In the genomic region with DNA sequence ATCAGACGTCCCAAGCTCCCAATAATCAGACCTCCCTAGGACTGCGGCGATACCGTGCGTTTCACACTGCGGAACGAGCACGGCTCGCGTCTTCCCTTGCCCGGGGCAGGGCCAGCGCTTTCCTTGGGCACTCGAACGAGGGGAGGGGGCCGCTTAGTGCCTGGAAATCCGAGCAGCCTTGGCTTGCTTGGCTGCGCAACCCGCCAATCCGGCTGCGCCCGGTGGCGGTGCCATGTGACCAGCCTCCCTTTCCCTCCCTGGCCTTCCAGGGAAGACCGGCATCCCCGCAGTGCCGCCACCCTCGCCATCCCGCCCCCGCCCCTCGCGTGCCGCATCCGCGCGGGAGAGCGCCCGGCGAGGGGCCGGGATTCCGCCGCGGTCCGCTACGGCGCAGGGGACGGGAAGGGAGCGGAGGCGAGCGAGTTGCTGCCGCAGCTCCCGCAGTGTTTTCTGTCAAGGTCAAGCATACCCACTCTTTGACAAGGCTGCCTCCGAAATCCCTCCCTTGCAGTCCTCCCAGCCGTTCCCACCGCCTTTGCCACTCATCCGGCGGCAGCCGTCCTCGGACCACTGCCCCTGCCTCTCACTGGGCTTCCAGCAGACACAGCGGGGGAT, we compare ENCODE assay signal across 8 cellular contexts. TPM values are rescaled to one million over a fixed set of nuclear protein-coding genes. Genes with fewer than 3 reads are reported as not detected.
DNase-seq lines count a peak whose midpoint lies in the region; ATAC-seq and TF ChIP-seq lines count a peak whose summit lies in the region.

No MANE protein-coding gene starts in this region.

- in situ Hi-C loops in KBM-7 (cut with MboI; ENCODE audit: low pct_unique_long_range_greater_than_20kb, low sequenced_read_pairs): no loop called here

- H3K4me3 Mint-ChIP-seq in CD14-positive monocyte (peak overlapping the region; percentile 78 to 94), natural killer cell (no peak overlapping the region)

- peaks cover 11% of the 10 kb centered on the region for H3K4me1 ChIP-seq in foreskin keratinocyte

- H3K36me3 Mint-ChIP-seq in CD14-positive monocyte: peaks cover 9 to 23% of the 10 kb centered on the region in 2 donors
- no peaks in the 10 kb centered on the region for H3K36me3 Mint-ChIP-seq in natural killer cell

- H3K4me3 ChIP-seq in WI38 (ENCODE audit: low read depth, low read length): peak overlapping the region; percentile 62

- intact Hi-C loops in CD14-positive monocyte (cut with micrococcal nuclease): no loop called here
- intact Hi-C loops in natural killer cell (cut with micrococcal nuclease): no loop called here

- no peak for DNase-seq in CD14-positive monocyte (ENCODE audit: low spot score)
- peak; percentile 59 for DNase-seq in M059J (ENCODE audit: low read depth)
- DNase-seq in foreskin keratinocyte: no peak
- DNase-seq in natural killer cell: no peak
- no peak for DNase-seq in KBM-7
- no peak for DNase-seq in stimulated activated naive CD4-positive, alpha-beta T cell treated with Interleukin-2 at 50 U/mL for 16 hours (lab: John Stamatoyannopoulos, UW)

- H3K27me3 Mint-ChIP-seq in CD14-positive monocyte (ENCODE audit: low read depth in 3 of 3) (peaks cover 27 to 30% (median 29%) of the 10 kb centered on the region in 3 donors), natural killer cell (ENCODE audit: low read depth in 2 of 2) (peaks cover 23 to 33% of the 10 kb centered on the region in 2 donors)

- TF ChIP-seq CTCF in CD14-positive monocyte (IDR thresholded peaks at IDR 0.05) (no peak), WI38 (IDR thresholded peaks at IDR 0.05; ENCODE audit: low read depth, low read length) (no peak), foreskin keratinocyte (conservative IDR thresholded peaks at IDR 0.05) (no peak), natural killer cell (IDR thresholded peaks at IDR 0.05) (no peak)

- peaks cover 0 to 14% (median 5%) of the 10 kb centered on the region in 7 donors for H3K9me3 Mint-ChIP-seq in CD14-positive monocyte
- no peaks in the 10 kb centered on the region for H3K9me3 Mint-ChIP-seq in natural killer cell

- peak overlapping the region; percentile 68 for H3K27ac ChIP-seq in foreskin keratinocyte

- no peaks in the 10 kb centered on the region for H3K27me3 ChIP-seq in foreskin keratinocyte

- ATAC-seq in foreskin keratinocyte (peak; percentile 47), natural killer cell (peak in 2 of 3 donors; percentile 40 to 42), HG03175 (IDR thresholded peaks at IDR 0.05; ENCODE audit: unreplicated experiment) (no peak)

- peaks cover 34% of the 10 kb centered on the region for H3K4me1 Mint-ChIP-seq in CD14-positive monocyte
- H3K4me1 Mint-ChIP-seq in natural killer cell: peaks cover 6% of the 10 kb centered on the region in 2 donors

- H3K27ac Mint-ChIP-seq in CD14-positive monocyte (peak overlapping the region in 1 of 7 donors; percentile 70), natural killer cell (no peak overlapping the region)

RNA-seq across cellular contexts. Expression of a gene that starts 8.3 kb away (rescaled TPM):
- 1 to 10 TPM; 4.1 to 5.8 TPM for polyA plus RNA-seq in CD14-positive monocyte
- 9.0 and 11.9 TPM in 2 replicates for total RNA-seq in M059J (2014; rRNA removed; shearing (Covaris generic))
- total RNA-seq in foreskin keratinocyte: 27.0 and 30.9 TPM in 2 replicates
- polyA plus RNA-seq in foreskin keratinocyte: 18.2 and 20.7 TPM in 2 replicates
- total RNA-seq in natural killer cell: 100 to 1,000 TPM in 1 of 3 donors, 10 to 100 TPM in 2; 44.2 to 110 (median 54.3) TPM
